Comparison of ENCODE assay signal across 9 cellular contexts in genomic region chr2:113700186-113700841, GRCh38. TPM values are rescaled to one million over a fixed set of nuclear protein-coding genes. Genes with fewer than 3 reads are reported as not detected.
A peak's percentile ranks its signal among the peaks of the same experiment; 100 is the strongest.
DNase-seq lines count a peak whose midpoint lies in the region; ATAC-seq and TF ChIP-seq lines count a peak whose summit lies in the region.
"Had no signal": no experiment of that assay in that cellular context is flagged by ENCODE, and none has a peak within 500 bp of the region (broad histone marks: within the 10 kb centered on the region; RNA-seq: fewer than 3 reads in every experiment).

No MANE protein-coding gene starts in this region.

- H3K27ac ChIP-seq in tibial nerve (no peak overlapping the region), transverse colon (no peak overlapping the region)
- H3K27ac ChIP-seq: skin epidermis had no signal

- no peak for DNase-seq in activated CD4-positive, CD25-positive, alpha-beta regulatory T cell treated with anti-CD3 and anti-CD28 coated beads, Interleukin-2, amount 50 U/mL, for 72 hours
- DNase-seq in NCI-H1694 treated with DMSO at 0.1 percent for 48 hours (lab: John Stamatoyannopoulos, UW) (peak; percentile 79), hepatic stellate cell (ENCODE audit: low spot score) (peak; percentile 77), tibial nerve (ENCODE audit: low spot score in 2 of 2) (no peak), transverse colon (no peak)
- DNase-seq in activated CD4-positive, alpha-beta T cell treated with anti-CD3 and anti-CD28 coated beads, Interleukin-2, amount 50 U/mL, for 48 hours = peak; percentile 56 to 64

- in situ Hi-C loops in transverse colon (cut with MboI; ENCODE audit: low pct_ligation_motif_present in 1 of 4, low pct_unique_long_range_greater_than_20kb in 1 of 4, low sequenced_read_pairs in 3 of 4) = no loop called here

- no peak for TF ChIP-seq EP300 in tibial nerve (IDR thresholded peaks at IDR 0.05)
- no peak for TF ChIP-seq EP300 in transverse colon (IDR thresholded peaks at IDR 0.05; ENCODE audit: low read depth)

- H3K36me3 ChIP-seq in tibial nerve = peaks cover 0 to 19% (median 0%) of the 10 kb centered on the region in 3 donors
- no peaks in the 10 kb centered on the region for H3K36me3 ChIP-seq in transverse colon

- H3K4me1 ChIP-seq in tibial nerve = no peaks in the 10 kb centered on the region
- H3K4me1 ChIP-seq in transverse colon = peaks cover 0 to 21% (median 0%) of the 10 kb centered on the region in 4 donors

- no peak overlapping the region for H3K4me3 ChIP-seq in tibial nerve
- H3K4me3 ChIP-seq in transverse colon = no peak overlapping the region
- H3K4me3 ChIP-seq: skin epidermis had no signal

- no peak for TF ChIP-seq POLR2A in tibial nerve (IDR thresholded peaks at IDR 0.05)
- TF ChIP-seq POLR2A in transverse colon (IDR thresholded peaks at IDR 0.05) = no peak

- H3K27me3 ChIP-seq in tibial nerve (no peaks in the 10 kb centered on the region), transverse colon (no peaks in the 10 kb centered on the region)

- H3K9me3 ChIP-seq in tibial nerve (no peaks in the 10 kb centered on the region), transverse colon (no peaks in the 10 kb centered on the region)

- TF ChIP-seq CTCF in tibial nerve (IDR thresholded peaks at IDR 0.05) = peak in 4 of 5 experiments; percentile 15 to 41 (median 34)
- peak in 1 of 5 experiments; percentile 32 for TF ChIP-seq CTCF in transverse colon (IDR thresholded peaks at IDR 0.05)

- 57 to 63% methylated on average over 17 of the region's 17 CpGs for WGBS in tibial nerve, 2 donors
- 60% methylated on average over 13 to 17 of the region's 17 CpGs for WGBS in transverse colon (ENCODE audit: low coverage in 1 of 2), 2 donors

- ATAC-seq in activated CD4-positive, CD25-positive, alpha-beta regulatory T cell treated with anti-CD3 and anti-CD28 coated beads, Interleukin-2, amount 50 U/mL, for 24 hours = peak; percentile 67 to 72
- peak; percentile 80 for ATAC-seq in HG02610 (IDR thresholded peaks at IDR 0.05; ENCODE audit: unreplicated experiment)

- intact Hi-C loops in transverse colon (cut with DNase I; ENCODE audit: low total_unique reads) = no loop called here

RNA-seq across cellular contexts. Expression of gene SLC35F5, which starts 56.1 kb away (rescaled TPM):
- total RNA-seq in tibial nerve (10 to 100 TPM; 55.5 to 72.2 (median 61.5) TPM), transverse colon (100 to 1,000 TPM in 3 of 4 donors, 10 to 100 TPM in 1; 83.2 to 165 (median 128) TPM)

Comparison
In these comparisons a context has a peak if more than half of its experiments do, and no peak if none do; other contexts are left out.
1. DNase-seq: peak in NCI-H1694 treated with DMSO at 0.1 percent for 48 hours (single experiment), activated CD4-positive, alpha-beta T cell treated with anti-CD3 and anti-CD28 coated beads, Interleukin-2, amount 50 U/mL, for 48 hours (2 of 2) and hepatic stellate cell (single experiment); none in activated CD4-positive, CD25-positive, alpha-beta regulatory T cell treated with anti-CD3 and anti-CD28 coated beads, Interleukin-2, amount 50 U/mL, for 72 hours (single experiment), tibial nerve (0 of 2) and transverse colon (single experiment).